8 cellular contexts compared by ENCODE assay signal in the genomic region with DNA sequence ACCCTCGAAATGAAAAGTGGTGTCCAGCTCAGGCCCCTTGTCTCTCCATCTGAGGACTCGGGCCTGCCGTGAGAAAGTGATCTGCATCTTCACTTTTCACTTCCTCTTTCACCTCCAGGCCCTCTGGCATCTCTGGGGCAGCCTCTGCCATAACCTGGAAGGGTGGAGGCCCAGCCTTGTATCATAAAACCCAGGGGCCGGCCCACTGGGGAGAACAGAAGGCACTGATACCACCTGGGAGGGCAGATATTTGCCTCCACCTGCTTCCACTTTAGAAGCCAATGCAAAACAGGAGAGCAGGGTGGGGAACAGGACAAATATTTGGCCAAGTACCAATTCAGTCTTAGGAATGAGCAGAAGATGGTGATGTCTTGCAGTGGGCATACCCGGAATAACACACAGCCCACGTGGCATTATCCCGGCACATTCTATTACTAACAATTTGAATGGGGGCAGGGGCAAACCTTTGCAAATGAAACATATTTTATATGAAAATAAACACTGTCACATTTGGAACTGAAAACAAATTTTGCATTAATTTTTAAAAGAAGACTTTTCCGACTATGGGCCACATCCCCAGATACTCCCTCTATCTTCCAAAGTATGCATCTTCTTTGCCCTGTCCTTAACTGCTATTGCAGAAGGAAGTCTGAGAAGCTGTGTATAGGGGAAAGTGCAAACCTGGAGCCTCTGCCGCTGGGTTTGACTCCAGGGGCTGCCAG.
A peak's percentile ranks its signal among the peaks of the same experiment; 100 is the strongest.
DNase-seq lines count a peak whose midpoint lies in the region; ATAC-seq and TF ChIP-seq lines count a peak whose summit lies in the region.

No MANE protein-coding gene starts in this region.

- peaks cover 20% of the 10 kb centered on the region for H3K4me1 ChIP-seq in vagina

- H3K9me3 ChIP-seq in vagina = no peaks in the 10 kb centered on the region

- ATAC-seq in GM18520 (IDR thresholded peaks at IDR 0.05; ENCODE audit: unreplicated experiment) = peak; percentile 44
- ATAC-seq in HG02588 (IDR thresholded peaks at IDR 0.05; ENCODE audit: unreplicated experiment) = peak; percentile 71

- H3K27me3 ChIP-seq in vagina = no peaks in the 10 kb centered on the region

- H3K36me3 ChIP-seq in vagina = no peaks in the 10 kb centered on the region

- intact Hi-C loops in vagina (cut with DNase I) = no loop called here

- TF ChIP-seq POLR2A in NB4 (IDR thresholded peaks at IDR 0.05; ENCODE audit: extremely low read depth, insufficient read length) (no peak), vagina (IDR thresholded peaks at IDR 0.05) (no peak)

- H3K4me3 ChIP-seq in NB4 (ENCODE audit: low read depth, low read length) = no peak overlapping the region
- no peak overlapping the region for H3K4me3 ChIP-seq in vagina

- DNase-seq in NB4 (ENCODE audit: low read depth) (peak; percentile 61), glomerular visceral epithelial cell (ENCODE audit: extremely low spot score) (peak; percentile 14), vagina (ENCODE audit: extremely low spot score in 2 of 2) (no peak), retina (no peak), NCI-H510A (lab: John Stamatoyannopoulos, UW) (no peak), medulla oblongata (ENCODE audit: extremely low spot score) (no peak)

- TF ChIP-seq CTCF in NB4 (IDR thresholded peaks at IDR 0.05; ENCODE audit: low read depth, low read length) (no peak), vagina (IDR thresholded peaks at IDR 0.05) (no peak)

- no peak overlapping the region for H3K27ac ChIP-seq in vagina

Comparison
In these comparisons a context has a peak if more than half of its experiments do, and no peak if none do; other contexts are left out.
1. DNase-seq: peak in NB4 (single experiment) and glomerular visceral epithelial cell (single experiment); none in vagina (0 of 2), retina (single experiment), NCI-H510A (single experiment) and medulla oblongata (single experiment).